Comparison of ENCODE assay signal across 19 cellular contexts in the genomic region with DNA sequence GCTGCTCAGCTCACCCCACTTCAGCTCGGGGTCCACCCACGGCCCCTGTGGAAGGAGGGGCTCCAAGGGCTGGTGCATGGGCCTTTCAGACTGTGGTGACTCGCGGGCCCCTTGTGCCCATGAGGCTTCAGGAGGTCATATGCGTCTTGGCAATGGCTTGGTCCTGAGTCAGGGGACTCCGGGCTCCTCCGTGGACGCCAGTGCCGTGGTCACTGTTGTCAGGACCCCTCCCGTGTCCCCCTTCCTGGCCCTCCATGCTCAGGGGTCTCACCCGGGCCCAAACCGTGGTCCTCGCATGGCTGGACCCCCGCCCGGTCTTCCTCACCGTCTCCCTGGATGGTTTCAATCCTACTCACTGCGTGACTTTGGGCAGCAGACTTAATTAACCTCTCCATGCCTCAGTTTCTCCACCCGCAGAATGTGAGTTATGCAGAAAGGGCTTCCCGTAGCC.
"Had no signal": no experiment of that assay in that cellular context is flagged by ENCODE, and none has a peak within 500 bp of the region (broad histone marks: within the 10 kb centered on the region; RNA-seq: fewer than 3 reads in every experiment).

No MANE protein-coding gene starts in this region.

- H3K9ac ChIP-seq: parathyroid adenoma had no signal

- H3K27ac ChIP-seq: adrenal gland, parathyroid adenoma, SJSA1, VCaP had no signal

- H3K9me3 Mint-ChIP-seq: activated T-helper 1 cell treated with anti-CD3 and anti-CD28 coated beads, Interleukin-12 subunit alpha, Interleukin-12 subunit beta, Interleukin-2, Interleukin-4 antibody, amounts not matched to agents 30 ng/mL and 10 ng/mL and 1 ng/mL, durations not matched to agents 14 hours and 24 hours and 36 hours; dendritic cell treated with granulocyte-macrophage colony-stimulating factor and Interleukin-4, amounts not matched to agents 40 ng/mL and 50 ng/mL, for 4 days; immature natural killer cell; memory B cell; neural crest cell; T-cell had no signal

- H3K4me1 ChIP-seq: adrenal gland, parathyroid adenoma, SJSA1 had no signal

- H3K27ac Mint-ChIP-seq: activated CD4-positive, alpha-beta T cell treated with anti-CD3 and anti-CD28 coated beads for 36 hours; activated T-helper 1 cell treated with anti-CD3 and anti-CD28 coated beads, Interleukin-12 subunit alpha, Interleukin-12 subunit beta, Interleukin-2, Interleukin-4 antibody, amounts not matched to agents 30 ng/mL and 10 ng/mL and 1 ng/mL, durations not matched to agents 14 hours and 24 hours and 36 hours; dendritic cell treated with granulocyte-macrophage colony-stimulating factor and Interleukin-4, amounts not matched to agents 40 ng/mL and 50 ng/mL, for 4 days; immature natural killer cell; memory B cell; T-cell had no signal

- H3K4me3 Mint-ChIP-seq: activated CD4-positive, alpha-beta T cell treated with anti-CD3 and anti-CD28 coated beads for 36 hours; activated T-helper 1 cell treated with anti-CD3 and anti-CD28 coated beads, Interleukin-12 subunit alpha, Interleukin-12 subunit beta, Interleukin-2, Interleukin-4 antibody, amounts not matched to agents 30 ng/mL and 10 ng/mL and 1 ng/mL, durations not matched to agents 14 hours and 24 hours and 36 hours; dendritic cell treated with granulocyte-macrophage colony-stimulating factor and Interleukin-4, amounts not matched to agents 40 ng/mL and 50 ng/mL, for 4 days; immature natural killer cell; memory B cell; neural crest cell; T-cell had no signal

- H3K36me3 ChIP-seq: adrenal gland, SJSA1 had no signal

- H3K27me3 ChIP-seq: SJSA1 had no signal

- H3K4me3 ChIP-seq: adrenal gland, SJSA1, smooth muscle cell had no signal

- DNase-seq: activated CD4-positive, alpha-beta T cell treated with anti-CD3 and anti-CD28 coated beads for 36 hours; activated naive CD4-positive, alpha-beta T cell treated with anti-CD3 and anti-CD28 coated beads, Interleukin-2, amount 50 U/mL, for 16 hours; central memory CD4-positive, alpha-beta T cell; glutamatergic neuron; immature natural killer cell; left colon; RPMI8226; stimulated activated naive CD4-positive, alpha-beta T cell had no signal

- H3K4me1 Mint-ChIP-seq: activated CD4-positive, alpha-beta T cell treated with anti-CD3 and anti-CD28 coated beads for 36 hours; immature natural killer cell; memory B cell; neural crest cell; T-cell had no signal

- H3K9me3 ChIP-seq: adrenal gland, SJSA1 had no signal

- ATAC-seq: activated CD4-positive, alpha-beta T cell treated with anti-CD3 and anti-CD28 coated beads for 36 hours; right cardiac atrium; T-cell had no signal

- H3K36me3 Mint-ChIP-seq: immature natural killer cell, memory B cell, T-cell had no signal

- H3K27me3 Mint-ChIP-seq: activated CD4-positive, alpha-beta T cell treated with anti-CD3 and anti-CD28 coated beads for 36 hours; memory B cell; T-cell had no signal
